In the genomic region with DNA sequence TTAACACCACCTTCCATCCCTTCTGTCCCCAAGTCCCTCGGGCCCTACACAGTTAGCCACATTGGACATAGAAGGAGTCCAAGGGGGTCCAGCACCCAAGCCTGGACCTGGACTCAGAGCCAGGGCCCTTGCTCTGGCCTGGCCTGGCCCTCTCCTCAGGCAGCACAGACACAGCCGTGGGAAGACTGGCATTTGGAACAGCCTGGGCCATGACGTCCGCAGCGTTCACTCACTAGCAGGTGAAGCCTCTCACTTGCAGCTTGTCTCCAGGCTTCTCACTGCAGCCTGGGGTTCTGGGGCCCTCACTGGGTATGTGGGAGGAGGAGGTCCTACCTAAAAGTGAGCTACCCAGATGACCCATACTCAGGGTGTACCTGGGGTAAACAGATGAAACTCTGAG, we compare ENCODE assay signal across 19 cellular contexts. TPM values are rescaled to one million over a fixed set of nuclear protein-coding genes. Genes with fewer than 3 reads are reported as not detected.
A peak's percentile ranks its signal among the peaks of the same experiment; 100 is the strongest.
DNase-seq lines count a peak whose midpoint lies in the region; ATAC-seq, FAIRE-seq and TF ChIP-seq lines count a peak whose summit lies in the region.
"Had no signal": no experiment of that assay in that cellular context is flagged by ENCODE, and none has a peak within 500 bp of the region (broad histone marks: within the 10 kb centered on the region; RNA-seq: fewer than 3 reads in every experiment).

No MANE protein-coding gene starts in this region.

- CTCF ChIA-PET in H1 (lab: Charles Lee; ENCODE audit: partially characterized antibody), result interaction anchor here (0.7 to 3.8 kb wide), 6 partner anchors 10 to 117 kb away, joined by 3 to 20 read pairs (median 5); no protein-coding TSS in a partner anchor
- CTCF ChIA-PET in CD8-positive, alpha-beta memory T cell (lab: Charles Lee), result no interaction called here

- H2BK120ac ChIP-seq in H1 (replicated peaks; ENCODE audit: low read depth, low read length), result no peak overlapping the region

- H4K8ac ChIP-seq in H1 (ENCODE audit: extremely low read depth, insufficient read depth, low read length), result no peak overlapping the region; the same call in 1 of the 2 replicates

- H4K5ac ChIP-seq in H1 (ENCODE audit: insufficient read length, low read depth, low read length), result no peak overlapping the region

- H3K18ac ChIP-seq in H1 (ENCODE audit: extremely low read depth, low read length), result no peak overlapping the region

- ATAC-seq in heart right ventricle (no peak), left ventricle myocardium superior (no peak), pancreas (peak; percentile 62 to 79 (median 74))
- ATAC-seq: A549 had no signal

- H3K79me1 ChIP-seq in H1 (ENCODE audit: low read depth, low read length), result no peaks in the 10 kb centered on the region

- H3K9ac ChIP-seq in H1 (replicated peaks in 1 of 4; ENCODE audit: extremely low read depth in 1 of 4, low read depth in 3 of 4, low read length in 3 of 4), result no peak overlapping the region

- no peak for TF ChIP-seq RAD21 in H1 (IDR thresholded peaks at IDR 0.05 in 1 of 2, conservative IDR thresholded peaks at IDR 0.05 in 1 of 2; ENCODE audit: low read depth in 2 of 2, low read length in 2 of 2)

- no peak overlapping the region for H2AFZ ChIP-seq in H1 (ENCODE audit: low read length)

- POLR2A ChIA-PET in H1 (lab: Charles Lee; ENCODE audit: partially characterized antibody), result no interaction called here
- POLR2A ChIA-PET in CD8-positive, alpha-beta memory T cell (lab: Charles Lee), result no interaction called here

- H3K4me1 Mint-ChIP-seq in CD8-positive, alpha-beta memory T cell, result no peaks in the 10 kb centered on the region
- H3K4me1 Mint-ChIP-seq: CD4-positive, alpha-beta memory T cell had no signal

- H3K23me2 ChIP-seq in H1 (ENCODE audit: low read depth, low read length), result no peaks in the 10 kb centered on the region

- no peaks in the 10 kb centered on the region for H4K20me1 ChIP-seq in H1 (replicated peaks in 1 of 2; ENCODE audit: control insufficient read depth in 1 of 2, insufficient read depth in 2 of 2, low read length in 2 of 2)

- no peak overlapping the region for H3K4ac ChIP-seq in H1 (replicated peaks; ENCODE audit: insufficient read length, low read depth, low read length)

- no peak overlapping the region for H4K91ac ChIP-seq in H1 (replicated peaks; ENCODE audit: insufficient read length, low read length)

- H3K27me3 ChIP-seq in heart right ventricle, result no peaks in the 10 kb centered on the region
- no peaks in the 10 kb centered on the region for H3K27me3 ChIP-seq in H1 (replicated peaks in 1 of 4; ENCODE audit: control insufficient read depth in 3 of 4, extremely low read depth in 1 of 4, insufficient read depth in 3 of 4, low read length in 3 of 4)
- no peaks in the 10 kb centered on the region for H3K27me3 ChIP-seq in pancreas
- no peaks in the 10 kb centered on the region for H3K27me3 ChIP-seq in CD8-positive, alpha-beta memory T cell (ENCODE audit: insufficient read depth, low read length, poor library complexity, severe bottlenecking)

- no peak for TF ChIP-seq POLR2A in H1 (IDR thresholded peaks at IDR 0.05; ENCODE audit: control extremely low read depth in 1 of 2, low read depth in 2 of 2, low read length in 2 of 2)

- peaks cover 0 to 1% (median 0%) of the 10 kb centered on the region in 5 donors for H3K9me3 Mint-ChIP-seq in CD8-positive, alpha-beta memory T cell

- no peak overlapping the region for H2BK20ac ChIP-seq in H1 (ENCODE audit: low read length)

- WGBS in heart right ventricle, 2 donors, result 90 to 94% methylated on average over 5 of the region's 5 CpGs
- 93% methylated on average over 5 of the region's 5 CpGs; no CpG with 5 or more reads in 1 of the 2 experiments for WGBS in H1 (ENCODE audit: extremely low coverage in 1 of 2, insufficient coverage in 1 of 2, insufficient read length in 1 of 2, insufficient replicate concordance in 2 of 2, low coverage in 1 of 2, low lambda C conversion rate in 2 of 2, missing lambda C conversion rate in 1 of 2), 2 experiments
- 57 to 69% methylated on average over 5 of the region's 5 CpGs for WGBS in pancreas, 2 donors

- H3K27ac ChIP-seq in heart right ventricle, result peak overlapping the region in 7 of 10 donors; percentile 15 to 81 (median 54)
- H3K27ac ChIP-seq in H1 (ENCODE audit: low read depth, low read length), result no peak overlapping the region
- no peak overlapping the region for H3K27ac ChIP-seq in pancreas
- no peak overlapping the region for H3K27ac ChIP-seq in CD8-positive, alpha-beta memory T cell (ENCODE audit: low read depth, low read length)
- H3K27ac ChIP-seq: A549 had no signal

- DNase-seq in heart right ventricle, result no peak
- DNase-seq in left ventricle myocardium superior, result no peak
- no peak for DNase-seq in H1 (ENCODE audit: low read depth in 1 of 2, low spot score in 2 of 2)
- DNase-seq in pancreas, result peak in 2 of 6 donors; percentile 73 to 74
- DNase-seq in HuH-7.5 (ENCODE audit: low spot score), result no peak
- DNase-seq in CD8-positive, alpha-beta memory T cell, result no peak
- DNase-seq: 8988T; ACHN; C1 segment of cervical spinal cord; Caco-2; CD4-positive, alpha-beta memory T cell; DMS153; DND-41; GOT3; H7; HCEC 1CT had no signal

- H3K23ac ChIP-seq in H1 (ENCODE audit: insufficient read length), result no peak overlapping the region

- intact Hi-C loops in heart right ventricle (cut with DNase I), result no loop called here
- intact Hi-C loops in left ventricle myocardium superior (cut with micrococcal nuclease), result no loop called here
- intact Hi-C loops in pancreas (cut with DNase I), result no loop called here

- H3K4me3 ChIP-seq in heart right ventricle (no peak overlapping the region), H1 (ENCODE audit: extremely low read depth in 1 of 4, insufficient read depth in 2 of 4, low read depth in 3 of 4, low read length in 4 of 4) (no peak overlapping the region), pancreas (no peak overlapping the region)
- no peak overlapping the region for H3K4me3 ChIP-seq in CD8-positive, alpha-beta memory T cell (ENCODE audit: low read length)
- H3K4me3 ChIP-seq: A549 had no signal

- no peak overlapping the region for H3K4me2 ChIP-seq in H1 (ENCODE audit: insufficient read depth in 1 of 2, low read depth in 2 of 2, low read length in 2 of 2)
- H3K4me2 ChIP-seq: A549 had no signal

- H3K4me1 ChIP-seq in heart right ventricle (peaks cover 0 to 37% (median 6%) of the 10 kb centered on the region in 9 donors), H1 (replicated peaks in 1 of 4; ENCODE audit: control insufficient read depth in 3 of 4, insufficient read depth in 4 of 4, low read length in 3 of 4) (peaks cover 0 to 27% (median 12%) of the 10 kb centered on the region in 4 experiments; a peak in 6 of 7 replicates), pancreas (peaks cover 8 to 15% (median 12%) of the 10 kb centered on the region in 3 donors)
- H3K4me1 ChIP-seq in CD8-positive, alpha-beta memory T cell (ENCODE audit: insufficient read depth, low read length), result no peaks in the 10 kb centered on the region
- H3K4me1 ChIP-seq: A549 had no signal

- H3K56ac ChIP-seq in H1 (replicated peaks; ENCODE audit: insufficient read length, low read depth, low read length), result no peak overlapping the region

- H3K36me3 Mint-ChIP-seq in CD8-positive, alpha-beta memory T cell, result no peaks in the 10 kb centered on the region
- H3K36me3 Mint-ChIP-seq: CD4-positive, alpha-beta memory T cell had no signal

- H3K36me3 ChIP-seq in heart right ventricle (peaks cover 0 to 24% (median 2%) of the 10 kb centered on the region in 9 donors), H1 (ENCODE audit: control insufficient read depth in 2 of 4, insufficient read depth in 4 of 4, low read length in 3 of 4) (no peaks in the 10 kb centered on the region), pancreas (no peaks in the 10 kb centered on the region)
- H3K36me3 ChIP-seq in CD8-positive, alpha-beta memory T cell (ENCODE audit: insufficient read depth, low read length), result no peaks in the 10 kb centered on the region

- H2BK5ac ChIP-seq in H1 (ENCODE audit: low read depth, low read length), result no peak overlapping the region

- TF ChIP-seq CTCF in heart right ventricle (IDR thresholded peaks at IDR 0.05) (no peak), H1 (IDR thresholded peaks at IDR 0.05; ENCODE audit: control extremely low read depth in 1 of 3, insufficient read depth in 1 of 3, low read depth in 1 of 3, low read length in 3 of 3) (no peak), pancreas (IDR thresholded peaks at IDR 0.05) (no peak)

- H2BK15ac ChIP-seq in H1 (ENCODE audit: low read length), result no peak overlapping the region

- peaks cover 0 to 9% (median 0%) of the 10 kb centered on the region in 11 donors for H3K9me3 ChIP-seq in heart right ventricle
- H3K9me3 ChIP-seq in H1 (ENCODE audit: insufficient read depth in 2 of 2, low read depth in 1 of 2, low read length in 1 of 2), result no peaks in the 10 kb centered on the region
- H3K9me3 ChIP-seq in pancreas, result no peaks in the 10 kb centered on the region
- no peaks in the 10 kb centered on the region for H3K9me3 ChIP-seq in CD8-positive, alpha-beta memory T cell (ENCODE audit: low read length)
- H3K9me3 ChIP-seq: A549, Caco-2 had no signal

- H3K14ac ChIP-seq in H1 (ENCODE audit: insufficient read length), result no peak overlapping the region

- no peak overlapping the region for H3K4me3 Mint-ChIP-seq in CD8-positive, alpha-beta memory T cell
- H3K4me3 Mint-ChIP-seq: CD4-positive, alpha-beta memory T cell had no signal

- TF ChIP-seq EP300 in H1 (IDR thresholded peaks at IDR 0.05; ENCODE audit: borderline replicate concordance in 1 of 2, low read depth in 2 of 2, low read length in 2 of 2), result no peak

- no peak for FAIRE-seq in H1 (lab: Jason Lieb, UNC)
- FAIRE-seq in pancreas (lab: Jason Lieb, UNC), result no peak
- FAIRE-seq: A549, G401.6, GM12892 had no signal

- no peak overlapping the region for H2BK12ac ChIP-seq in H1 (ENCODE audit: low read depth, low read length)

- H3K79me2 ChIP-seq in H1 (ENCODE audit: control insufficient read depth in 1 of 2, insufficient read depth in 2 of 2, low read length in 2 of 2), result no peaks in the 10 kb centered on the region

- peak overlapping the region; percentile 54; the same call in 1 of the 2 replicates for H2AK5ac ChIP-seq in H1 (ENCODE audit: low read depth, low read length)

- H3K27ac Mint-ChIP-seq in CD8-positive, alpha-beta memory T cell, result no peak overlapping the region

- H3K27me3 Mint-ChIP-seq in CD8-positive, alpha-beta memory T cell, result peaks cover 0 to 5% of the 10 kb centered on the region in 2 donors
- H3K27me3 Mint-ChIP-seq: CD4-positive, alpha-beta memory T cell had no signal

RNA-seq across cellular contexts. Expression of a gene that starts 33.7 kb away (rescaled TPM):
- 100 to 1,000 TPM; 101 to 274 (median 171) TPM for total RNA-seq in heart right ventricle
- polyA plus RNA-seq in heart right ventricle, result 100 to 1,000 TPM; 211 to 245 TPM
- 323 TPM for total RNA-seq in left ventricle myocardium superior
- total RNA-seq in H1 (2021; fragmentation: NEBNext Ultra II Directional; extraction: Animal tissue kit (Norgen Biotek cat#: 25700)), result 0.17 and 0.19 TPM in 2 replicates
- 0.18 and 0.19 TPM in 2 replicates for polyA plus RNA-seq in H1 (2011; rRNA removed)
- polyA plus RNA-seq in H1 (2011; cell fraction: cytosol; rRNA removed), result 0.17 TPM
- polyA plus RNA-seq in H1 (2011; cell fraction: nucleus; rRNA removed), result 1.4 TPM
- polyA plus RNA-seq in H1 (2012, experiment 1 of 2), result 0.21 to 0.66 TPM (median 0.39 TPM) in 4 replicates
- 0.24 TPM for polyA plus RNA-seq in H1 (2012, experiment 2 of 2)
- 0.16 TPM for polyA plus RNA-seq in H1 (2013, experiment 1 of 2)
- 0.06 TPM for polyA plus RNA-seq in H1 (2013, experiment 2 of 2)
- 0.17 and 0.57 TPM in 2 replicates for polyA minus RNA-seq in H1 (2011; rRNA and poly(A)+ RNA removed)
- polyA minus RNA-seq in H1 (2011; cell fraction: cytosol; rRNA and poly(A)+ RNA removed), result not detected
- polyA minus RNA-seq in H1 (2011; cell fraction: nucleus; rRNA and poly(A)+ RNA removed), result not detected
- total RNA-seq in pancreas, result 100 to 1,000 TPM; 146 to 273 (median 196) TPM
- 100 to 1,000 TPM; 301 to 450 TPM for polyA plus RNA-seq in pancreas
- under 1 TPM; 0.13 to 0.15 TPM for total RNA-seq in CD8-positive, alpha-beta memory T cell
- polyA plus RNA-seq in CD8-positive, alpha-beta memory T cell, result not detected
- total RNA-seq: CD4-positive, alpha-beta memory T cell; H7 had no signal
- polyA plus RNA-seq: CD4-positive, alpha-beta memory T cell had no signal

Comparison
In these comparisons a context has a peak if more than half of its experiments do, and no peak if none do; other contexts are left out.
1. ATAC-seq: peak in pancreas (4 of 4); none in heart right ventricle (0 of 8) and left ventricle myocardium superior (single experiment).
2. H3K27ac ChIP-seq: peak in heart right ventricle (7 of 10); none in H1 (single experiment), pancreas (0 of 4) and CD8-positive, alpha-beta memory T cell (single experiment).
3. RNA of a gene that starts 33.7 kb away (total RNA-seq): 323 TPM in left ventricle myocardium superior (single experiment), 146 to 273 TPM in pancreas and 101 to 274 TPM in heart right ventricle; 0.17 to 0.19 TPM in H1 and 0.13 to 0.15 TPM in CD8-positive, alpha-beta memory T cell; every median in the first group is over 10 times any median in the second.